Comparison of ENCODE assay signal across 8 cellular contexts in the genomic region with DNA sequence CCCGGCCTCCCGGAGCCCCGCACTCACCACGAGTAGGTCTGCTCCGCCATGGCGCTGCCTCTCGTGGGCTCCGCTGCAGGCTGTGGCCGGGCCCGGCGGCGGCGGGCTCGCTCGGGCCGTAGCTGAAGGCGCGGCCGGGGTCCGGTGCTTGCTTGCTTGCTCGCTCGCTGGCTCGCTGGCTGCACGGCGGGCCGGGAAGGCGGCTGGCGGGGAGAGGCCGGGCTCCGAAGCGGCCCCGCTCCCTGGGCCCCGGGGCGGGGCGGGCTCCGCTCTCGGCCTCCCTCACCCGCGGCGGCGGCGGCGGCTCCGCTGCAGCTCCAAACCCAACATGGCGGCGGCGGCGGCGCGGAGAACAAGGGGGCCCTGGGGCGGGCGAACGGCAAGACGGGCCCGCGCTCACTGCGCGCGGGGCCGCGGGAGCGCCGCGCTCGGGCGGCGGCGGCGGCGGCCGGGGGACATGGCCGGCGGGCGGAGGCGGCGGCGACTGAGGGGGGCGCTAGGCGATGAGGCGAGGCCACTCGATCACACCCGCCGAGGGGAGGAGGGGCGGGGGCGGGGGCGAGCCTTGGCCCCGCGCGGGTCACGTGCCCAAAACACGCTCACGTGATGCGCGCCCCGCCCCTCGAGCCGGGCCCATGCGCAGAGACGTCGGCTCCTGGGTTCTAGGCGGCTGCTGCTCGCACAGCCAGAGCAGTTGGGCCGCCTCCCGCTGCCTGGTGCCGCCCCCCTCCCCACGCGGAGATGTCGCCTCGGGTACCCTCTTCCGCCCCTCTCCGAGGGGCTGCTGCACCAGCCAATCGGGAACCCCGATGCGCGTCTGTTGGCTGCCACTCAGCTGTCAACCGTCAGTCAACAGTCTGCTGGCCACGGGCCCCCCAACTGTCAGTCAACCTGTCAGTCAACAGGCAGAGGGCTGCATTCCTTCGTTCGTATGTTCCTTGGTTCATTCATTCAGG. TPM values are rescaled to one million over a fixed set of nuclear protein-coding genes. Genes with fewer than 3 reads are reported as not detected.
DNase-seq lines count a peak whose midpoint lies in the region; ATAC-seq and TF ChIP-seq lines count a peak whose summit lies in the region.

Gene SPPL3 (minus strand): TSS at position 541 of the 956 bp plus-strand sequence. CDS start 491 bp downstream, at position 50.

- peak within 1 kb of the TSS; percentile 94 for H3K4me3 ChIP-seq in psoas muscle

- H3K27ac ChIP-seq in angular gyrus (ENCODE audit: low read depth, low read length) (peak within 1 kb of the TSS; percentile 92), psoas muscle (peak within 1 kb of the TSS; percentile 94)

- intact Hi-C loops in T-helper 2 cell treated with Interferon-gamma antibody and Interleukin-4, amounts not matched to agents 100 ng/mL and 5 ng/mL, for 36 hours (cut with micrococcal nuclease), result loop anchor here (1.0 to 10.0 kb wide), 2 partner anchors 49 to 218 kb away; no protein-coding TSS in a partner anchor
- intact Hi-C loops in left ventricle myocardium superior (cut with micrococcal nuclease), result loop anchor here (10.0 kb wide), 1 partner anchor 129 kb away; no protein-coding TSS in a partner anchor
- intact Hi-C loops in psoas muscle (cut with DNase I), result loop anchor here (5.0 kb wide), 2 partner anchors 42 to 47 kb away; no protein-coding TSS in a partner anchor

- WGBS in psoas muscle, 3 donors, result 0 to 1% (median 0%) methylated on average over 46 to 118 of the region's 119 CpGs

- no peaks in the 10 kb centered on the region for H3K9me3 ChIP-seq in psoas muscle

- TF ChIP-seq CTCF in psoas muscle (IDR thresholded peaks at IDR 0.05), result no peak

- H3K36me3 ChIP-seq in psoas muscle (ENCODE audit: insufficient read depth in 1 of 2, low read depth in 1 of 2), result peaks cover 0 to 3% of the 10 kb centered on the region in 2 donors

- H3K27me3 ChIP-seq in psoas muscle (ENCODE audit: insufficient read depth in 3 of 3, low read length in 2 of 3), result no peaks in the 10 kb centered on the region

- peak; percentile 74 for ATAC-seq in GM18498 (IDR thresholded peaks at IDR 0.05; ENCODE audit: unreplicated experiment)
- peak; percentile 74 for ATAC-seq in HG02938 (IDR thresholded peaks at IDR 0.05; ENCODE audit: unreplicated experiment)
- ATAC-seq in left ventricle myocardium superior, result peak; percentile 93
- ATAC-seq in psoas muscle, result peak; percentile 94 to 96 (median 95)

- DNase-seq in NCI-H1694 treated with DMSO at 0.1 percent for 48 hours (lab: John Stamatoyannopoulos, UW) (peak; percentile 50), left ventricle myocardium superior (peak; percentile 97), psoas muscle (peak; percentile 94 to 96), ureter (ENCODE audit: low spot score) (peak; percentile 94)

- H3K4me1 ChIP-seq in psoas muscle, result peaks cover 32% of the 10 kb centered on the region

RNA-seq across cellular contexts. Expression of gene SPPL3, which starts in this region (rescaled TPM):
- total RNA-seq in T-helper 2 cell treated with Interferon-gamma antibody and Interleukin-4, amounts not matched to agents 100 ng/mL and 5 ng/mL, for 36 hours, result 29.6 and 33.8 TPM in 2 replicates
- total RNA-seq in left ventricle myocardium superior, result 34.6 TPM
- 10 to 100 TPM; 17.5 to 24.2 (median 19.7) TPM for total RNA-seq in psoas muscle
- polyA plus RNA-seq in psoas muscle, result 10 to 100 TPM in 1 of 3 donors, 1 to 10 TPM in 2; 7.3 to 11.6 (median 9.2) TPM
- total RNA-seq in ureter, result 87.3 TPM

Comparison
In these comparisons a context has a peak if more than half of its experiments do, and no peak if none do; other contexts are left out.
1. Peak in every context shown above with its lines: DNase-seq, ATAC-seq, H3K4me3 ChIP-seq and H3K27ac ChIP-seq.